8 cellular contexts compared by ENCODE assay signal in genomic region chr22:42080287-42080686, GRCh38. TPM values are rescaled to one million over a fixed set of nuclear protein-coding genes. Genes with fewer than 3 reads are reported as not detected.
DNase-seq lines count a peak whose midpoint lies in the region; ATAC-seq, FAIRE-seq and TF ChIP-seq lines count a peak whose summit lies in the region.

No MANE protein-coding gene starts in this region.

- peaks cover 2 to 10% of the 10 kb centered on the region in 2 donors for H3K36me3 ChIP-seq in small intestine (ENCODE audit: control insufficient read depth in 2 of 2, insufficient read depth in 2 of 2, low read length in 2 of 2)

- no peak for FAIRE-seq in small intestine (lab: Jason Lieb, UNC)

- peaks cover 32% of the 10 kb centered on the region for H3K36me3 Mint-ChIP-seq in MCF 10A (ENCODE audit: insufficient read depth, unreplicated experiment)

- peak overlapping the region; percentile 92 for H3K4me3 Mint-ChIP-seq in MCF 10A (ENCODE audit: unreplicated experiment)

- POLR2A ChIA-PET in MCF 10A (lab: Yijun Ruan, JAX), result interaction anchor here (0.6 to 4.1 kb wide), 15 partner anchors 10 to 392 kb away, joined by 3 to 142 read pairs (median 4); partner anchors contain the start of genes CCDC134, CENPM, NAGA and NDUFA6

- H3K27ac Mint-ChIP-seq in MCF 10A (ENCODE audit: low read depth, unreplicated experiment), result peak overlapping the region; percentile 99

- no peaks in the 10 kb centered on the region for H3K9me3 ChIP-seq in small intestine (ENCODE audit: control insufficient read depth, low read depth)

- intact Hi-C loops in MCF 10A (cut with micrococcal nuclease), result no loop called here

- 0 to 2% (median 1%) methylated on average over 14 of the region's 14 CpGs for WGBS in small intestine, 3 donors

- no peaks in the 10 kb centered on the region for H3K27me3 Mint-ChIP-seq in MCF 10A (ENCODE audit: insufficient read depth, unreplicated experiment)

- peak; percentile 39 for DNase-seq in DMS 273 (lab: John Stamatoyannopoulos, UW; ENCODE audit: unreplicated experiment)
- DNase-seq in DMS 273 treated with DMSO at 0.1 percent for 48 hours (lab: John Stamatoyannopoulos, UW), result no peak
- DNase-seq in NCI-H2227 treated with DMSO at 0.1 percent for 48 hours (lab: John Stamatoyannopoulos, UW), result peak; percentile 55
- DNase-seq in MCF 10A (ENCODE audit: unreplicated experiment), result peak; percentile 28
- DNase-seq in islet precursor cell, result peak; percentile 49
- peak; percentile 55 for DNase-seq in small intestine
- no peak for DNase-seq in stimulated activated naive CD4-positive, alpha-beta T cell treated with Interleukin-2 at 50 U/mL for 16 hours (lab: John Stamatoyannopoulos, UW)

- no peaks in the 10 kb centered on the region for H3K4me1 Mint-ChIP-seq in MCF 10A (ENCODE audit: insufficient read depth, unreplicated experiment)

- CTCF ChIA-PET in MCF 10A (lab: Yijun Ruan, JAX), result interaction anchor here (1.3 to 1.7 kb wide), 2 partner anchors 10 to 383 kb away, joined by 3 to 5 read pairs; partner anchors contain the start of gene NDUFA6

- H3K9me3 Mint-ChIP-seq in MCF 10A (ENCODE audit: unreplicated experiment), result no peaks in the 10 kb centered on the region

- H3K27ac ChIP-seq in small intestine (ENCODE audit: low read depth in 1 of 2, low read length in 1 of 2), result peak overlapping the region; percentile 96 to 98

- peaks cover 3 to 8% of the 10 kb centered on the region in 2 donors for H3K4me1 ChIP-seq in small intestine (ENCODE audit: control insufficient read depth in 2 of 2, insufficient read depth in 1 of 2, low read depth in 1 of 2, low read length in 1 of 2)

- no TSS peak for BruUV-seq in MCF 10A (replicated peaks; lab: Mats Ljungman, UMichigan)

- TF ChIP-seq CTCF in MCF 10A (IDR thresholded peaks at IDR 0.05; ENCODE audit: unreplicated experiment), result no peak

- peak overlapping the region; percentile 52 to 60 for H3K4me3 ChIP-seq in small intestine (ENCODE audit: low read depth in 1 of 2, low read length in 2 of 2)

- no peaks in the 10 kb centered on the region for H3K27me3 ChIP-seq in small intestine (ENCODE audit: control insufficient read depth in 2 of 2, insufficient read depth in 2 of 2, low read length in 2 of 2)

- ATAC-seq in GM21526 (IDR thresholded peaks at IDR 0.05; ENCODE audit: low FRiP score, unreplicated experiment), result no peak

RNA-seq across cellular contexts. Expression of gene SMDT1, which starts 0.8 kb away (rescaled TPM):
- total RNA-seq in MCF 10A (2022), result 76.9 and 96.7 TPM in 2 replicates
- 100 to 1,000 TPM; 103 to 304 (median 164) TPM for polyA plus RNA-seq in small intestine

RNA-seq across cellular contexts. Expression of gene PHETA2, which starts 6.2 kb away (rescaled TPM):
- 0.27 TPM in 1 of 2 replicates, not detected in the other for total RNA-seq in MCF 10A (2022)
- 1 to 10 TPM; 4.9 to 9.6 (median 8.9) TPM for polyA plus RNA-seq in small intestine

RNA-seq across cellular contexts. Expression of gene NAGA, which starts 9.7 kb away (rescaled TPM):
- 8.0 and 9.1 TPM in 2 replicates for total RNA-seq in MCF 10A (2022)
- polyA plus RNA-seq in small intestine, result 10 to 100 TPM in 2 of 3 donors, 1 to 10 TPM in 1; 8.7 to 19.9 (median 14.3) TPM

RNA-seq across cellular contexts. Expression of gene NDUFA6, which starts 10.3 kb away (rescaled TPM):
- total RNA-seq in MCF 10A (2022), result 74.9 and 80.4 TPM in 2 replicates
- 100 to 1,000 TPM; 128 to 258 (median 174) TPM for polyA plus RNA-seq in small intestine

RNA-seq across cellular contexts. Expression of gene CYP2D6, which starts 50.3 kb away (rescaled TPM):
- total RNA-seq in MCF 10A (2022), result 2.0 and 3.5 TPM in 2 replicates
- 100 to 1,000 TPM in 1 of 3 donors, 10 to 100 TPM in 1, 1 to 10 TPM in 1; 5.8 to 172 (median 38.1) TPM for polyA plus RNA-seq in small intestine

Comparison
In these comparisons a context has a peak if more than half of its experiments do, and no peak if none do; other contexts are left out.
1. DNase-seq: peak in DMS 273 (single experiment), NCI-H2227 treated with DMSO at 0.1 percent for 48 hours (single experiment), MCF 10A (single experiment), islet precursor cell (single experiment) and small intestine (single experiment); none in DMS 273 treated with DMSO at 0.1 percent for 48 hours (single experiment) and stimulated activated naive CD4-positive, alpha-beta T cell treated with Interleukin-2 at 50 U/mL for 16 hours (single experiment).